24 cellular contexts compared by ENCODE assay signal in genomic region chr4:88226143-88226542, GRCh38.
"Had no signal": no experiment of that assay in that cellular context is flagged by ENCODE, and none has a peak within 500 bp of the region (broad histone marks: within the 10 kb centered on the region; RNA-seq: fewer than 3 reads in every experiment).

No MANE protein-coding gene starts in this region.

- ATAC-seq: K562, WTC11 had no signal

- H3K4me1 Mint-ChIP-seq: activated T-helper 17 cell treated with anti-CD3 and anti-CD28 coated beads, Interleukin-2, amount 50 U/mL, for 72 hours had no signal

- H3K36me3 Mint-ChIP-seq: activated CD4-positive, alpha-beta memory T cell treated with anti-CD3 and anti-CD28 coated beads for 36 hours had no signal

- H3K27ac Mint-ChIP-seq: activated CD4-positive, alpha-beta memory T cell treated with anti-CD3 and anti-CD28 coated beads for 36 hours; activated CD4-positive, alpha-beta T cell treated with anti-CD3 and anti-CD28 coated beads, Interleukin-2, amount 10 ng/mL, durations not matched to agents 24 days and 14 days; activated naive CD8-positive, alpha-beta T cell treated with anti-CD3 and anti-CD28 coated beads, Interleukin-2, amount 10 ng/mL, durations not matched to agents 7 days and 5 days; activated T-helper 17 cell treated with anti-CD3 and anti-CD28 coated beads, Interleukin-2, amount 50 U/mL, for 72 hours; T-helper 1 cell treated with Interleukin-12 subunit alpha and Interleukin-12 subunit beta and Interleukin-4 antibody, amounts not matched to agents 30 μg/mL and 1 μg/mL, for 36 hours; WTC11 had no signal

- DNase-seq: activated CD4-positive, alpha-beta memory T cell treated with anti-CD3 and anti-CD28 coated beads for 36 hours; activated CD4-positive, alpha-beta T cell treated with anti-CD3 and anti-CD28 coated beads, Interleukin-2, amount 10 ng/mL, durations not matched to agents 24 days and 14 days; activated CD4-positive, CD25-positive, alpha-beta regulatory T cell treated with anti-CD3 and anti-CD28 coated beads, Interleukin-2, amount 50 U/mL, for 72 hours; activated CD8-positive, alpha-beta memory T cell treated with anti-CD3 and anti-CD28 coated beads for 24 hours; activated gamma-delta T cell; activated naive CD4-positive, alpha-beta T cell treated with anti-CD3 and anti-CD28 coated beads, Interleukin-2, amount 50 U/mL, for 16 hours; activated naive CD8-positive, alpha-beta T cell treated with anti-CD3 and anti-CD28 coated beads, Interleukin-2, amount 10 ng/mL, durations not matched to agents 7 days and 5 days; activated T-cell treated with anti-CD3 and anti-CD28 coated beads for 4 hours; activated T-cell treated with anti-CD3 and anti-CD28 coated beads, Interleukin-2, amount 50 U/mL, for 48 hours; adrenal gland; anterior cingulate cortex; Karpas-422; NCI-H1105 treated with DMSO at 0.1 percent for 48 hours; NCI-H1436 treated with DMSO at 0.1 percent for 48 hours; NCI-H187; NCI-H2081; NCI-H510A treated with DMSO at 0.1 percent for 48 hours; Peyer's patch; SHP77 treated with DMSO at 0.1 percent for 48 hours had no signal

- H3K36me3 ChIP-seq: adrenal gland, Peyer's patch had no signal

- FAIRE-seq: K562 had no signal

- H3K9me3 ChIP-seq: adrenal gland, Peyer's patch had no signal

- H3K27me3 Mint-ChIP-seq: activated CD4-positive, alpha-beta memory T cell treated with anti-CD3 and anti-CD28 coated beads for 36 hours; activated CD4-positive, alpha-beta T cell treated with anti-CD3 and anti-CD28 coated beads, Interleukin-2, amount 10 ng/mL, durations not matched to agents 24 days and 14 days; activated naive CD8-positive, alpha-beta T cell treated with anti-CD3 and anti-CD28 coated beads, Interleukin-2, amount 10 ng/mL, durations not matched to agents 7 days and 5 days; activated T-helper 17 cell treated with anti-CD3 and anti-CD28 coated beads, Interleukin-2, amount 50 U/mL, for 72 hours had no signal

- H3K4me3 ChIP-seq: adrenal gland, K562, Peyer's patch had no signal

- H3K27me3 ChIP-seq: adrenal gland, Peyer's patch had no signal

- H3K4me3 Mint-ChIP-seq: activated CD4-positive, alpha-beta memory T cell treated with anti-CD3 and anti-CD28 coated beads for 36 hours; activated CD4-positive, alpha-beta T cell treated with anti-CD3 and anti-CD28 coated beads, Interleukin-2, amount 10 ng/mL, durations not matched to agents 24 days and 14 days; activated naive CD8-positive, alpha-beta T cell treated with anti-CD3 and anti-CD28 coated beads, Interleukin-2, amount 10 ng/mL, durations not matched to agents 7 days and 5 days; activated T-helper 17 cell treated with anti-CD3 and anti-CD28 coated beads, Interleukin-2, amount 50 U/mL, for 72 hours; T-helper 1 cell treated with Interleukin-12 subunit alpha and Interleukin-12 subunit beta and Interleukin-4 antibody, amounts not matched to agents 30 μg/mL and 1 μg/mL, for 36 hours; WTC11 had no signal

- H3K27ac ChIP-seq: Peyer's patch, RWPE1 had no signal
